ENCODE assay signal across 3 cellular contexts in the genomic region with DNA sequence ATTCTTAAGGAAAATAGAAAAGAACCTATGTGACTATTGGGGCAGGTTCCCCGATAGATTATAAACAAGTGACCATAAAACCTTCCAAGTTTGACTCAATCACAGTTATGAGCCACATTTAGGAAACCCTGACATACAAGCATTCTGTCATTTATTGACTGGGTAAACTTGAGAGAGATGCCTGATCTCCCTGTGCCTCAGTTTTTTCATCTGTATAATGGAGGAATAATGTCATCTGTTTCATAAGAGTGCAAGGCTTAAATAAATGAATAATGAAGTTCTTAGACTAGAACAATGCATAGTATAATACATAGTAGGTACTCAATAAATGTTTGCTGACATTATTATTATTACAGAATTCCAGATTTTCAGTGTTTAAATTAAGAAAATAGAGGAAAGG.
A peak's percentile ranks its signal among the peaks of the same experiment; 100 is the strongest.
TF ChIP-seq lines count a peak whose summit lies in the region.

No MANE protein-coding gene starts in this region.

TF ChIP-seq in GM23338, 12 proteins besides CTCF, POLR2A, EP300 and RAD21 (continues in another document):
- TF ChIP-seq ZNF114 (CRISPR knock-in tag; IDR thresholded peaks at IDR 0.05) = no peak
- TF ChIP-seq STAT1 (IDR thresholded peaks at IDR 0.05; ENCODE audit: unreplicated experiment) = no peak
- TF ChIP-seq, protein P1, sequence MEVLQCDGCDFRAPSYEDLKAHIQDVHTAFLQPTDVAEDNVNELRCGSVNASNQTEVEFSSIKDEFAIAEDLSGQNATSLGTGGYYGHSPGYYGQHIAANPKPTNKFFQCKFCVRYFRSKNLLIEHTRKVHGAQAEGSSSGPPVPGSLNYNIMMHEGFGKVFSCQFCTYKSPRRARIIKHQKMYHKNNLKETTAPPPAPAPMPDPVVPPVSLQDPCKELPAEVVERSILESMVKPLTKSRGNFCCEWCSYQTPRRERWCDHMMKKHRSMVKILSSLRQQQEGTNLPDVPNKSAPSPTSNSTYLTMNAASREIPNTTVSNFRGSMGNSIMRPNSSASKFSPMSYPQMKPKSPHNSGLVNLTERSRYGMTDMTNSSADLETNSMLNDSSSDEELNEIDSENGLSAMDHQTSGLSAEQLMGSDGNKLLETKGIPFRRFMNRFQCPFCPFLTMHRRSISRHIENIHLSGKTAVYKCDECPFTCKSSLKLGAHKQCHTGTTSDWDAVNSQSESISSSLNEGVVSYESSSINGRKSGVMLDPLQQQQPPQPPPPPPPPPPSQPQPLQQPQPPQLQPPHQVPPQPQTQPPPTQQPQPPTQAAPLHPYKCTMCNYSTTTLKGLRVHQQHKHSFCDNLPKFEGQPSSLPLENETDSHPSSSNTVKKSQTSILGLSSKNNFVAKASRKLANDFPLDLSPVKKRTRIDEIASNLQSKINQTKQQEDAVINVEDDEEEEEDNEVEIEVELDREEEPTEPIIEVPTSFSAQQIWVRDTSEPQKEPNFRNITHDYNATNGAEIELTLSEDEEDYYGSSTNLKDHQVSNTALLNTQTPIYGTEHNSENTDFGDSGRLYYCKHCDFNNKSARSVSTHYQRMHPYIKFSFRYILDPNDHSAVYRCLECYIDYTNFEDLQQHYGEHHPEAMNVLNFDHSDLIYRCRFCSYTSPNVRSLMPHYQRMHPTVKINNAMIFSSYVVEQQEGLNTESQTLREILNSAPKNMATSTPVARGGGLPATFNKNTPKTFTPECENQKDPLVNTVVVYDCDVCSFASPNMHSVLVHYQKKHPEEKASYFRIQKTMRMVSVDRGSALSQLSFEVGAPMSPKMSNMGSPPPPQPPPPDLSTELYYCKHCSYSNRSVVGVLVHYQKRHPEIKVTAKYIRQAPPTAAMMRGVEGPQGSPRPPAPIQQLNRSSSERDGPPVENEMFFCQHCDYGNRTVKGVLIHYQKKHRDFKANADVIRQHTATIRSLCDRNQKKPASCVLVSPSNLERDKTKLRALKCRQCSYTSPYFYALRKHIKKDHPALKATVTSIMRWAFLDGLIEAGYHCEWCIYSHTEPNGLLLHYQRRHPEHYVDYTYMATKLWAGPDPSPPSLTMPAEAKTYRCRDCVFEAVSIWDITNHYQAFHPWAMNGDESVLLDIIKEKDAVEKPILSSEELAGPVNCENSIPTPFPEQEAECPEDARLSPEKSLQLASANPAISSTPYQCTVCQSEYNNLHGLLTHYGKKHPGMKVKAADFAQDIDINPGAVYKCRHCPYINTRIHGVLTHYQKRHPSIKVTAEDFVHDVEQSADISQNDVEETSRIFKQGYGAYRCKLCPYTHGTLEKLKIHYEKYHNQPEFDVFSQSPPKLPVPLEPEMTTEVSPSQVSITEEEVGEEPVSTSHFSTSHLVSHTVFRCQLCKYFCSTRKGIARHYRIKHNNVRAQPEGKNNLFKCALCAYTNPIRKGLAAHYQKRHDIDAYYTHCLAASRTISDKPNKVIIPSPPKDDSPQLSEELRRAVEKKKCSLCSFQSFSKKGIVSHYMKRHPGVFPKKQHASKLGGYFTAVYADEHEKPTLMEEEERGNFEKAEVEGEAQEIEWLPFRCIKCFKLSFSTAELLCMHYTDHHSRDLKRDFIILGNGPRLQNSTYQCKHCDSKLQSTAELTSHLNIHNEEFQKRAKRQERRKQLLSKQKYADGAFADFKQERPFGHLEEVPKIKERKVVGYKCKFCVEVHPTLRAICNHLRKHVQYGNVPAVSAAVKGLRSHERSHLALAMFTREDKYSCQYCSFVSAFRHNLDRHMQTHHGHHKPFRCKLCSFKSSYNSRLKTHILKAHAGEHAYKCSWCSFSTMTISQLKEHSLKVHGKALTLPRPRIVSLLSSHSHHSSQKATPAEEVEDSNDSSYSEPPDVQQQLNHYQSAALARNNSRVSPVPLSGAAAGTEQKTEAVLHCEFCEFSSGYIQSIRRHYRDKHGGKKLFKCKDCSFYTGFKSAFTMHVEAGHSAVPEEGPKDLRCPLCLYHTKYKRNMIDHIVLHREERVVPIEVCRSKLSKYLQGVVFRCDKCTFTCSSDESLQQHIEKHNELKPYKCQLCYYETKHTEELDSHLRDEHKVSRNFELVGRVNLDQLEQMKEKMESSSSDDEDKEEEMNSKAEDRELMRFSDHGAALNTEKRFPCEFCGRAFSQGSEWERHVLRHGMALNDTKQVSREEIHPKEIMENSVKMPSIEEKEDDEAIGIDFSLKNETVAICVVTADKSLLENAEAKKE (CRISPR knock-in tag; IDR thresholded peaks at IDR 0.05) = no peak
- TF ChIP-seq EZH2 (IDR thresholded peaks at IDR 0.05; ENCODE audit: low read depth, unreplicated experiment) = no peak
- TF ChIP-seq EZH2phosphoT487 (IDR thresholded peaks at IDR 0.05; ENCODE audit: unreplicated experiment) = no peak

TF ChIP-seq in WTC11, 78 proteins besides CTCF, POLR2A, EP300 and RAD21:
- TF ChIP-seq HMGA2 (CRISPR knock-in tag; IDR thresholded peaks at IDR 0.05) (no peak), PRRX2 (CRISPR knock-in tag; IDR thresholded peaks at IDR 0.05) (no peak), TCF7 (CRISPR knock-in tag; IDR thresholded peaks at IDR 0.05; ENCODE audit: low read depth) (no peak), TEAD4 (CRISPR knock-in tag; IDR thresholded peaks at IDR 0.05) (no peak), NFYB (CRISPR knock-in tag; conservative IDR thresholded peaks at IDR 0.05; ENCODE audit: low read depth) (no peak)
- TF ChIP-seq, protein P2, sequence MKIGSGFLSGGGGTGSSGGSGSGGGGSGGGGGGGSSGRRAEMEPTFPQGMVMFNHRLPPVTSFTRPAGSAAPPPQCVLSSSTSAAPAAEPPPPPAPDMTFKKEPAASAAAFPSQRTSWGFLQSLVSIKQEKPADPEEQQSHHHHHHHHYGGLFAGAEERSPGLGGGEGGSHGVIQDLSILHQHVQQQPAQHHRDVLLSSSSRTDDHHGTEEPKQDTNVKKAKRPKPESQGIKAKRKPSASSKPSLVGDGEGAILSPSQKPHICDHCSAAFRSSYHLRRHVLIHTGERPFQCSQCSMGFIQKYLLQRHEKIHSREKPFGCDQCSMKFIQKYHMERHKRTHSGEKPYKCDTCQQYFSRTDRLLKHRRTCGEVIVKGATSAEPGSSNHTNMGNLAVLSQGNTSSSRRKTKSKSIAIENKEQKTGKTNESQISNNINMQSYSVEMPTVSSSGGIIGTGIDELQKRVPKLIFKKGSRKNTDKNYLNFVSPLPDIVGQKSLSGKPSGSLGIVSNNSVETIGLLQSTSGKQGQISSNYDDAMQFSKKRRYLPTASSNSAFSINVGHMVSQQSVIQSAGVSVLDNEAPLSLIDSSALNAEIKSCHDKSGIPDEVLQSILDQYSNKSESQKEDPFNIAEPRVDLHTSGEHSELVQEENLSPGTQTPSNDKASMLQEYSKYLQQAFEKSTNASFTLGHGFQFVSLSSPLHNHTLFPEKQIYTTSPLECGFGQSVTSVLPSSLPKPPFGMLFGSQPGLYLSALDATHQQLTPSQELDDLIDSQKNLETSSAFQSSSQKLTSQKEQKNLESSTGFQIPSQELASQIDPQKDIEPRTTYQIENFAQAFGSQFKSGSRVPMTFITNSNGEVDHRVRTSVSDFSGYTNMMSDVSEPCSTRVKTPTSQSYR (CRISPR knock-in tag; IDR thresholded peaks at IDR 0.05) = no peak
- TF ChIP-seq, protein P3, sequence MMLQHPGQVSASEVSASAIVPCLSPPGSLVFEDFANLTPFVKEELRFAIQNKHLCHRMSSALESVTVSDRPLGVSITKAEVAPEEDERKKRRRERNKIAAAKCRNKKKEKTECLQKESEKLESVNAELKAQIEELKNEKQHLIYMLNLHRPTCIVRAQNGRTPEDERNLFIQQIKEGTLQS (CRISPR knock-in tag; conservative IDR thresholded peaks at IDR 0.05) = no peak
TF ChIP-seq in WTC11: peak in this region for 0.

TF ChIP-seq in H1, 55 proteins besides CTCF, POLR2A, EP300 and RAD21:
- TF ChIP-seq SAP30 (IDR thresholded peaks at IDR 0.05; ENCODE audit: insufficient read depth, insufficient replicate concordance, low read length) (no peak), KDM1A (IDR thresholded peaks at IDR 0.05; ENCODE audit: borderline replicate concordance, low read length) (peak; percentile 66)
